In genomic region chr1:27381976-27382762, GRCh38 we compare ENCODE assay signal across 20 cellular contexts. TPM values are rescaled to one million over a fixed set of nuclear protein-coding genes. Genes with fewer than 3 reads are reported as not detected.
DNase-seq lines count a peak whose midpoint lies in the region; ATAC-seq and TF ChIP-seq lines count a peak whose summit lies in the region.
"Had no signal": no experiment of that assay in that cellular context is flagged by ENCODE, and none has a peak within 500 bp of the region (broad histone marks: within the 10 kb centered on the region; RNA-seq: fewer than 3 reads in every experiment).

No MANE protein-coding gene starts in this region.

- H3K9me3 Mint-ChIP-seq in stimulated activated naive CD8-positive, alpha-beta T cell treated with anti-CD3 and anti-CD28 coated beads, Interleukin-15, amount 100 ng/mL, for 72 hours = no peaks in the 10 kb centered on the region
- no peaks in the 10 kb centered on the region for H3K9me3 Mint-ChIP-seq in endodermal cell
- H3K9me3 Mint-ChIP-seq in neural progenitor cell = no peaks in the 10 kb centered on the region
- H3K9me3 Mint-ChIP-seq: CD8-positive, alpha-beta memory T cell had no signal

- TF ChIP-seq CTCF in endodermal cell (conservative IDR thresholded peaks at IDR 0.05) (no peak), neural progenitor cell (IDR thresholded peaks at IDR 0.05) (no peak)

- H3K36me3 Mint-ChIP-seq in endodermal cell (ENCODE audit: low read depth) (no peaks in the 10 kb centered on the region), neural progenitor cell (no peaks in the 10 kb centered on the region)
- H3K36me3 Mint-ChIP-seq: CD8-positive, alpha-beta memory T cell had no signal

- H3K27me3 ChIP-seq in endodermal cell (ENCODE audit: control insufficient read depth, insufficient read depth, low read length, poor library complexity, severe bottlenecking) = peaks cover 21% of the 10 kb centered on the region
- H3K27me3 ChIP-seq in neural progenitor cell = peaks cover 27% of the 10 kb centered on the region
- H3K27me3 ChIP-seq: BLaER1 treated with 17β-estradiol and CSF1 and Interleukin-3, amounts not matched to agents 10 nM and 100 nM had no signal

- H3K36me3 ChIP-seq in endodermal cell (ENCODE audit: control insufficient read depth, insufficient read depth, low read length) (no peaks in the 10 kb centered on the region), neural progenitor cell (no peaks in the 10 kb centered on the region)
- H3K36me3 ChIP-seq: BLaER1 treated with 17β-estradiol and CSF1 and Interleukin-3, amounts not matched to agents 10 nM and 100 nM; HAP-1 had no signal

- WGBS in endodermal cell (ENCODE audit: insufficient coverage in 1 of 2, insufficient read length in 1 of 2), 2 experiments = 66 to 83% methylated on average over 6 to 16 of the region's 18 CpGs

- no peak for DNase-seq in stimulated activated naive CD8-positive, alpha-beta T cell treated with anti-CD3 and anti-CD28 coated beads, Interleukin-15, amount 100 ng/mL, for 72 hours
- no peak for DNase-seq in stimulated activated naive CD8-positive, alpha-beta T cell treated with anti-CD3 and anti-CD28 coated beads, Interleukin-15, Interleukin-2, amounts not matched to agents 100 U/mL and 50 U/mL, for 24 hours
- DNase-seq in endodermal cell (no peak), neural progenitor cell (ENCODE audit: low spot score) (no peak), NCI-H2171 treated with DMSO at 0.1 percent for 48 hours (lab: John Stamatoyannopoulos, UW) (no peak), CD1c-positive myeloid dendritic cell (ENCODE audit: extremely low spot score) (no peak)
- DNase-seq in stimulated activated CD4-positive, alpha-beta T cell treated with anti-CD3 and anti-CD28 coated beads, Interleukin-15, amount 100 ng/mL, for 24 hours = no peak
- no peak for DNase-seq in stimulated activated CD4-positive, alpha-beta T cell treated with anti-CD3 and anti-CD28 coated beads, Interleukin-2, amount 100 ng/mL, for 48 hours
- DNase-seq: CD8-positive, alpha-beta memory T cell; NCI-H1105 treated with DMSO at 0.1 percent for 48 hours; NCI-H1694; NCI-H2081 treated with DMSO at 0.1 percent for 48 hours; NCI-H510A; RPMI8226; SHP77 treated with DMSO at 0.1 percent for 48 hours had no signal

- no peaks in the 10 kb centered on the region for H3K79me2 ChIP-seq in neural progenitor cell (ENCODE audit: low read depth)

- H3K9ac ChIP-seq in endodermal cell (ENCODE audit: extremely low read depth, low read length, poor library complexity, severe bottlenecking) = no peak overlapping the region
- H3K9ac ChIP-seq in neural progenitor cell = no peak overlapping the region
- H3K9ac ChIP-seq: BLaER1 treated with 17β-estradiol and CSF1 and Interleukin-3, amounts not matched to agents 10 nM and 100 nM; SK-N-SH had no signal

- H3K9me3 ChIP-seq in endodermal cell (ENCODE audit: control insufficient read depth, low read length) (no peaks in the 10 kb centered on the region), neural progenitor cell (ENCODE audit: low read depth) (no peaks in the 10 kb centered on the region)
- H3K9me3 ChIP-seq: BLaER1 treated with 17β-estradiol and CSF1 and Interleukin-3, amounts not matched to agents 10 nM and 100 nM; HAP-1; SK-N-SH had no signal

- H3F3A ChIP-seq in neural progenitor cell (ENCODE audit: low read depth) = no peaks in the 10 kb centered on the region

- no peak overlapping the region for H3K27ac Mint-ChIP-seq in stimulated activated naive CD8-positive, alpha-beta T cell treated with anti-CD3 and anti-CD28 coated beads, Interleukin-15, amount 100 ng/mL, for 72 hours
- H3K27ac Mint-ChIP-seq in endodermal cell (no peak overlapping the region), neural progenitor cell (no peak overlapping the region)
- H3K27ac Mint-ChIP-seq: CD8-positive, alpha-beta memory T cell had no signal

- H3K4me3 ChIP-seq in endodermal cell (ENCODE audit: low read length) (no peak overlapping the region), neural progenitor cell (no peak overlapping the region)
- H3K4me3 ChIP-seq: BLaER1 treated with 17β-estradiol and CSF1 and Interleukin-3, amounts not matched to agents 10 nM and 100 nM; HAP-1 had no signal

- H3K4me1 Mint-ChIP-seq in stimulated activated naive CD8-positive, alpha-beta T cell treated with anti-CD3 and anti-CD28 coated beads, Interleukin-15, amount 100 ng/mL, for 72 hours = no peaks in the 10 kb centered on the region
- H3K4me1 Mint-ChIP-seq in endodermal cell (no peaks in the 10 kb centered on the region), neural progenitor cell (peaks cover 8% of the 10 kb centered on the region)
- H3K4me1 Mint-ChIP-seq: CD8-positive, alpha-beta memory T cell had no signal

- H3K27me3 Mint-ChIP-seq in stimulated activated naive CD8-positive, alpha-beta T cell treated with anti-CD3 and anti-CD28 coated beads, Interleukin-15, amount 100 ng/mL, for 72 hours = peaks cover 24% of the 10 kb centered on the region
- H3K27me3 Mint-ChIP-seq in endodermal cell (ENCODE audit: insufficient read depth) (peaks cover 32% of the 10 kb centered on the region), neural progenitor cell (ENCODE audit: insufficient read depth, low read depth) (peaks cover 7% of the 10 kb centered on the region)

- ATAC-seq in stimulated activated naive CD8-positive, alpha-beta T cell treated with anti-CD3 and anti-CD28 coated beads, Interleukin-15, amount 100 ng/mL, for 72 hours = peak; percentile 26
- ATAC-seq in stimulated activated naive CD8-positive, alpha-beta T cell treated with anti-CD3 and anti-CD28 coated beads, Interleukin-15, Interleukin-2, amounts not matched to agents 100 U/mL and 50 U/mL, for 24 hours = no peak

- no peak overlapping the region for H2AFZ ChIP-seq in neural progenitor cell (replicated peaks)

- no peak overlapping the region for H3K27ac ChIP-seq in endodermal cell (ENCODE audit: low read depth, low read length)
- H3K27ac ChIP-seq in neural progenitor cell = no peak overlapping the region
- H3K27ac ChIP-seq: BLaER1 treated with 17β-estradiol and CSF1 and Interleukin-3, amounts not matched to agents 10 nM and 100 nM had no signal

- H3K4me2 ChIP-seq in neural progenitor cell = no peak overlapping the region
- H3K4me2 ChIP-seq: BLaER1 treated with 17β-estradiol and CSF1 and Interleukin-3, amounts not matched to agents 10 nM and 100 nM; SK-N-SH had no signal

- H3K4me1 ChIP-seq in endodermal cell (ENCODE audit: control insufficient read depth, insufficient read depth, low read length) (no peaks in the 10 kb centered on the region), neural progenitor cell (no peaks in the 10 kb centered on the region)
- H3K4me1 ChIP-seq: HAP-1 had no signal

- no peak overlapping the region for H3K4me3 Mint-ChIP-seq in stimulated activated naive CD8-positive, alpha-beta T cell treated with anti-CD3 and anti-CD28 coated beads, Interleukin-15, amount 100 ng/mL, for 72 hours
- H3K4me3 Mint-ChIP-seq in endodermal cell = peak overlapping the region; percentile 44
- peak overlapping the region; percentile 11 for H3K4me3 Mint-ChIP-seq in neural progenitor cell
- H3K4me3 Mint-ChIP-seq: CD8-positive, alpha-beta memory T cell had no signal

- H4K20me1 ChIP-seq in neural progenitor cell (ENCODE audit: low read depth) = no peaks in the 10 kb centered on the region
- H4K20me1 ChIP-seq: BLaER1 treated with 17β-estradiol and CSF1 and Interleukin-3, amounts not matched to agents 10 nM and 100 nM had no signal

RNA-seq across cellular contexts. Expression of gene CD164L2, which starts 1.0 kb away (rescaled TPM):
- total RNA-seq in endodermal cell (1 to 10 TPM; 1.6 to 1.8 TPM), neural progenitor cell (ENCODE audit: low replicate concordance) (1.5 and 1.6 TPM in 2 replicates)
- 1.4 TPM for polyA plus RNA-seq in endodermal cell (2013, experiment 1 of 2)
- polyA plus RNA-seq in endodermal cell (2013, experiment 2 of 2) = 0.83 TPM
- total RNA-seq: A172; CD8-positive, alpha-beta memory T cell had no signal
- polyA plus RNA-seq: CD8-positive, alpha-beta memory T cell had no signal

RNA-seq across cellular contexts. Expression of gene FCN3, which starts 7.5 kb away (rescaled TPM):
- total RNA-seq in endodermal cell = under 1 TPM in 1 of 2 donors, not detected in 1; 0.26 TPM
- polyA plus RNA-seq in endodermal cell (2013, experiment 1 of 2) = not detected
- not detected for polyA plus RNA-seq in endodermal cell (2013, experiment 2 of 2)
- not detected in 2 replicates for total RNA-seq in neural progenitor cell (ENCODE audit: low replicate concordance)
- total RNA-seq: A172; CD8-positive, alpha-beta memory T cell; PC-3 had no signal
- polyA plus RNA-seq: CD8-positive, alpha-beta memory T cell; SK-N-SH had no signal

RNA-seq across cellular contexts. Expression of gene GPR3, which starts 10.3 kb away (rescaled TPM):
- total RNA-seq in endodermal cell (1 to 10 TPM; 3.5 to 4.1 TPM), neural progenitor cell (ENCODE audit: low replicate concordance) (3.0 and 3.1 TPM in 2 replicates)
- polyA plus RNA-seq in endodermal cell (2013, experiment 1 of 2) = 4.5 TPM
- polyA plus RNA-seq in endodermal cell (2013, experiment 2 of 2) = 4.5 TPM
- polyA plus RNA-seq: CD8-positive, alpha-beta memory T cell had no signal

RNA-seq across cellular contexts. Expression of gene MAP3K6, which starts 15.4 kb away (rescaled TPM):
- total RNA-seq in endodermal cell (10 to 100 TPM in 1 of 2 donors, 1 to 10 TPM in 1; 6.6 to 11.5 TPM), neural progenitor cell (ENCODE audit: low replicate concordance) (1.9 and 11.7 TPM in 2 replicates)
- 14.9 TPM for polyA plus RNA-seq in endodermal cell (2013, experiment 1 of 2)
- 14.3 TPM for polyA plus RNA-seq in endodermal cell (2013, experiment 2 of 2)

RNA-seq across cellular contexts. Expression of gene SYTL1, which starts 40.3 kb away (rescaled TPM):
- total RNA-seq in endodermal cell = 1 to 10 TPM; 6.7 to 7.5 TPM
- polyA plus RNA-seq in endodermal cell (2013, experiment 1 of 2) = 3.2 TPM
- 4.9 TPM for polyA plus RNA-seq in endodermal cell (2013, experiment 2 of 2)
- total RNA-seq in neural progenitor cell (ENCODE audit: low replicate concordance) = 5.7 and 7.9 TPM in 2 replicates

Comparison
In these comparisons a context has a peak if more than half of its experiments do, and no peak if none do; other contexts are left out.
1. H3K4me3 Mint-ChIP-seq: peak in endodermal cell (single experiment) and neural progenitor cell (single experiment); none in stimulated activated naive CD8-positive, alpha-beta T cell treated with anti-CD3 and anti-CD28 coated beads, Interleukin-15, amount 100 ng/mL, for 72 hours (0 of 2).